1 cellular context compared by ENCODE assay signal in genomic region chr17:64145460-64145750, GRCh38.
TF ChIP-seq lines count a peak whose summit lies in the region.

No MANE protein-coding gene starts in this region.

TF ChIP-seq in HepG2, 621 proteins besides CTCF, POLR2A, EP300 and RAD21 (continued from another document):
- TF ChIP-seq TFAP4 (IDR thresholded peaks at IDR 0.05; ENCODE audit: borderline replicate concordance, low read depth) (peak; percentile 97), TBX3 (IDR thresholded peaks at IDR 0.05; ENCODE audit: borderline replicate concordance) (peak; percentile 12; the same call in 1 of the 2 replicates), FOXA1 (IDR thresholded peaks at IDR 0.05) (no peak), FOXA1 (CRISPR knock-in tag; IDR thresholded peaks at IDR 0.05) (no peak)
